In genomic region chr20:34033903-34034302, GRCh38 we compare ENCODE assay signal across 1 cellular context.
TF ChIP-seq lines count a peak whose summit lies in the region.

No MANE protein-coding gene starts in this region.

TF ChIP-seq in IMR-90, 13 proteins besides CTCF, POLR2A, EP300 and RAD21:
- TF ChIP-seq MAFK (IDR thresholded peaks at IDR 0.05; ENCODE audit: low read depth, low read length) (no peak), RFX5 (IDR thresholded peaks at IDR 0.05; ENCODE audit: low read depth, low read length) (no peak), BHLHE40 (IDR thresholded peaks at IDR 0.05; ENCODE audit: low read depth, low read length) (no peak), NFE2L2 (IDR thresholded peaks at IDR 0.05; ENCODE audit: low read depth, low read length) (no peak), USF2 (IDR thresholded peaks at IDR 0.05; ENCODE audit: low read depth, low read length) (no peak)
TF ChIP-seq in IMR-90: peak in this region for 0.
